ENCODE assay signal across 10 cellular contexts in the genomic region with DNA sequence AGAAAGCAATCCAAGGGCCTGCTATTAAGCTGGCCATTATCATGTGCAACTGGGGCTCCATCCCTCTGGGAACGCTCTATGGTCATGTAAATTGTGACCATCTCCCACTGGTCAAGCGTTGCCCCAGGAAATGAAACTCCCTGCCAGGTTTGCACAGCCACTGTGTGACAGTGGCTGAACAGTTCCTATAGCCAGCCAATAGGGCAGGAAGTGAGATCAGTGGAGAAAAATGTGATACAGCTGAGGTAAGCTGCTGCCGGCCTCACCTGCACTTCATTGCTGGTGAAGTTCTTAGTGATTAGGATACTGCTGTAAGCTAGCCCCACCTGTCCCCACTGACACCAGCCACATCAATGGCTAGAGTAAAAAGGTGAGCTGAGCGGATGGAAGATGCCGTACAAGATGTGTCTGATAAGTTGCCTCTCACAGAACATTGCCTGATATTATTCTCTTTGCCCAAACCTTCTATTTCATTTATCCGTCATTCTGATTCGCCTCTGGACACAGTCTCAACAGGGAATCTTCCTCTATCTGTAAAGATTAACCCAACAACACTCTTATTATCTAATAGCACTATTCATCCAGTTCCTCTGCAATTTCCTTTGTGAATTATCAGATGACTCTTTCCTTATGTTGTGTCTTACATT. TPM values are rescaled to one million over a fixed set of nuclear protein-coding genes. Genes with fewer than 3 reads are reported as not detected.
A peak's percentile ranks its signal among the peaks of the same experiment; 100 is the strongest.
DNase-seq lines count a peak whose midpoint lies in the region; ATAC-seq and TF ChIP-seq lines count a peak whose summit lies in the region.
"Had no signal": no experiment of that assay in that cellular context is flagged by ENCODE, and none has a peak within 500 bp of the region (broad histone marks: within the 10 kb centered on the region; RNA-seq: fewer than 3 reads in every experiment).

No MANE protein-coding gene starts in this region.

- no peaks in the 10 kb centered on the region for H3K27me3 ChIP-seq in heart right ventricle
- no peaks in the 10 kb centered on the region for H3K27me3 ChIP-seq in right atrium auricular region
- no peaks in the 10 kb centered on the region for H3K27me3 ChIP-seq in body of pancreas
- no peaks in the 10 kb centered on the region for H3K27me3 ChIP-seq in left lung
- H3K27me3 ChIP-seq in upper lobe of right lung: no peaks in the 10 kb centered on the region
- H3K27me3 ChIP-seq: esophagus squamous epithelium had no signal

- no peak for TF ChIP-seq CTCF in heart right ventricle (IDR thresholded peaks at IDR 0.05)
- TF ChIP-seq CTCF in right atrium auricular region (IDR thresholded peaks at IDR 0.05): no peak
- TF ChIP-seq CTCF in body of pancreas (IDR thresholded peaks at IDR 0.05): peak in 1 of 7 experiments; percentile 6
- TF ChIP-seq CTCF in left lung (IDR thresholded peaks at IDR 0.05): no peak
- TF ChIP-seq CTCF in upper lobe of right lung (IDR thresholded peaks at IDR 0.05): no peak

- intact Hi-C loops in heart right ventricle (cut with DNase I) (loop anchor here in 5 of 10 donors (5.0 kb wide), 4 partner anchors 39 to 81 kb away; a partner anchor contains a TSS), body of pancreas (cut with DNase I) (no loop called here), left lung (cut with DNase I) (no loop called here), upper lobe of right lung (cut with DNase I) (no loop called here)

- no peak for DNase-seq in heart right ventricle
- DNase-seq in right atrium auricular region (ENCODE audit: low spot score): no peak
- DNase-seq in body of pancreas: peak in 3 of 4 donors; percentile 21 to 38 (median 28)
- no peak for DNase-seq in left lung
- no peak for DNase-seq in upper lobe of right lung
- no peak for DNase-seq in NCI-H2029 treated with DMSO at 0.1 percent for 48 hours (lab: John Stamatoyannopoulos, UW)
- no peak for DNase-seq in midbrain (lab: John Stamatoyannopoulos, UW)
- DNase-seq: esophagus squamous epithelium had no signal

- WGBS in heart right ventricle, 2 donors: 63 to 71% methylated on average over 7 of the region's 7 CpGs
- WGBS in body of pancreas, 2 donors: 72 to 80% methylated on average over 7 of the region's 7 CpGs

- TF ChIP-seq POLR2A in body of pancreas (IDR thresholded peaks at IDR 0.05): peak in 1 of 3 donors; percentile 52

- ATAC-seq in heart right ventricle (peak in 5 of 8 donors; percentile 12 to 28 (median 21)), body of pancreas (peak; percentile 78), left lung (peak; percentile 67), upper lobe of right lung (peak; percentile 36), GM18498 (IDR thresholded peaks at IDR 0.05; ENCODE audit: unreplicated experiment) (no peak)

- no peak overlapping the region for H3K4me3 ChIP-seq in heart right ventricle
- H3K4me3 ChIP-seq in right atrium auricular region: no peak overlapping the region
- no peak overlapping the region for H3K4me3 ChIP-seq in body of pancreas
- H3K4me3 ChIP-seq in left lung: no peak overlapping the region
- H3K4me3 ChIP-seq in upper lobe of right lung: no peak overlapping the region
- H3K4me3 ChIP-seq: esophagus squamous epithelium, prostate gland had no signal

- H3K4me1 ChIP-seq in heart right ventricle (peaks cover 4 to 40% (median 29%) of the 10 kb centered on the region in 9 donors), right atrium auricular region (peaks cover 0 to 25% of the 10 kb centered on the region in 2 donors), body of pancreas (peaks cover 13% of the 10 kb centered on the region), left lung (peaks cover 0 to 17% of the 10 kb centered on the region in 2 donors), upper lobe of right lung (peaks cover 21% of the 10 kb centered on the region)

- H3K9me3 ChIP-seq in heart right ventricle (no peaks in the 10 kb centered on the region), right atrium auricular region (no peaks in the 10 kb centered on the region), body of pancreas (no peaks in the 10 kb centered on the region), left lung (no peaks in the 10 kb centered on the region), upper lobe of right lung (no peaks in the 10 kb centered on the region)
- H3K9me3 ChIP-seq: esophagus squamous epithelium, prostate gland had no signal

- H3K36me3 ChIP-seq in heart right ventricle (no peaks in the 10 kb centered on the region), right atrium auricular region (no peaks in the 10 kb centered on the region), body of pancreas (replicated peaks in 1 of 2; ENCODE audit: insufficient read depth in 1 of 2, low read depth in 2 of 2) (no peaks in the 10 kb centered on the region), left lung (no peaks in the 10 kb centered on the region), upper lobe of right lung (no peaks in the 10 kb centered on the region)
- H3K36me3 ChIP-seq: esophagus squamous epithelium, prostate gland had no signal

- H3K27ac ChIP-seq in heart right ventricle (peak overlapping the region in 9 of 10 donors; percentile 14 to 91 (median 74)), right atrium auricular region (peak overlapping the region in 1 of 2 donors; percentile 64), body of pancreas (peak overlapping the region in 3 of 4 donors; percentile 27 to 68 (median 40)), left lung (peak overlapping the region; percentile 47 to 72), upper lobe of right lung (peak overlapping the region; percentile 63)
- H3K27ac ChIP-seq: prostate gland had no signal

RNA-seq across cellular contexts. Expression of a gene that starts 38.4 kb away (rescaled TPM):
- 10 to 100 TPM; 22.2 to 39.5 (median 31.8) TPM for total RNA-seq in heart right ventricle
- polyA plus RNA-seq in heart right ventricle: 10 to 100 TPM in 1 of 2 donors, 1 to 10 TPM in 1; 8.6 to 13.3 TPM
- total RNA-seq in right atrium auricular region: 10 to 100 TPM; 26.0 to 32.0 TPM
- 10 to 100 TPM; 35.9 to 37.6 TPM for total RNA-seq in body of pancreas
- total RNA-seq in left lung: 10 to 100 TPM; 35.8 to 36.1 TPM
- total RNA-seq in upper lobe of right lung: 41.8 TPM

Comparison
In these comparisons a context has a peak if more than half of its experiments do, and no peak if none do; other contexts are left out.
1. DNase-seq: peak in body of pancreas (3 of 4); none in heart right ventricle (0 of 2), right atrium auricular region (single experiment), left lung (0 of 2), upper lobe of right lung (single experiment), NCI-H2029 treated with DMSO at 0.1 percent for 48 hours (single experiment) and midbrain (single experiment).